Comparison of ENCODE assay signal across 1 cellular context in genomic region chr22:18591992-18592391, GRCh38.
TF ChIP-seq lines count a peak whose summit lies in the region.

No MANE protein-coding gene starts in this region.

TF ChIP-seq in HepG2, 621 proteins besides CTCF, POLR2A, EP300 and RAD21:
- TF ChIP-seq PATZ1 (CRISPR knock-in tag; IDR thresholded peaks at IDR 0.05), result peak; percentile 18; the same call in 1 of the 2 replicates
